Comparison of ENCODE assay signal across 15 cellular contexts in genomic region chr19:3350014-3350663, GRCh38. TPM values are rescaled to one million over a fixed set of nuclear protein-coding genes. Genes with fewer than 3 reads are reported as not detected.
A peak's percentile ranks its signal among the peaks of the same experiment; 100 is the strongest.
DNase-seq lines count a peak whose midpoint lies in the region; ATAC-seq, FAIRE-seq and TF ChIP-seq lines count a peak whose summit lies in the region.
"Had no signal": no experiment of that assay in that cellular context is flagged by ENCODE, and none has a peak within 500 bp of the region (broad histone marks: within the 10 kb centered on the region; RNA-seq: fewer than 3 reads in every experiment).

No MANE protein-coding gene starts in this region.

- intact Hi-C loops in Right ventricle myocardium inferior (cut with DNase I) (no loop called here), left cardiac atrium (cut with DNase I) (no loop called here), left lung (cut with DNase I) (no loop called here)

- ATAC-seq in Right ventricle myocardium inferior (no peak), left cardiac atrium (no peak), left lung (peak; percentile 13), GM18517 (IDR thresholded peaks at IDR 0.05; ENCODE audit: unreplicated experiment) (no peak)

- TF ChIP-seq POLR2A in GM12892 (IDR thresholded peaks at IDR 0.05; ENCODE audit: low read depth, low read length), result no peak

- peaks cover 7 to 14% of the 10 kb centered on the region in 2 donors for H3K4me1 ChIP-seq in left lung
- H3K4me1 ChIP-seq: Caco-2 had no signal

- no peaks in the 10 kb centered on the region for H3K9me3 ChIP-seq in left lung
- H3K9me3 ChIP-seq: Caco-2 had no signal

- DNase-seq in Right ventricle myocardium inferior (ENCODE audit: missing footprints), result peak; percentile 31
- DNase-seq in left cardiac atrium, result no peak
- peak; percentile 42 to 69 for DNase-seq in cardiac fibroblast (ENCODE audit: low read depth in 2 of 2)
- DNase-seq in left lung, result no peak
- no peak for DNase-seq in germinal center (ENCODE audit: low spot score)
- DNase-seq in anterior cingulate cortex (lab: John Stamatoyannopoulos, UW), result no peak
- no peak for DNase-seq in GM12892 (ENCODE audit: insufficient read length)
- DNase-seq: activated B cell treated with CpG ODN at 0.5 μM for 24 hours; activated naive CD4-positive, alpha-beta T cell treated with anti-CD3 and anti-CD28 coated beads, Interleukin-2, amount 50 U/mL, for 16 hours; Caco-2; central memory CD4-positive, alpha-beta T cell; NCI-H2081 had no signal

- no peak for FAIRE-seq in GM12892 (lab: Jason Lieb, UNC)
- FAIRE-seq: H1 had no signal

- H3K4me3 ChIP-seq in cardiac fibroblast (replicated peaks in 1 of 2; ENCODE audit: low read depth in 2 of 2, low read length in 2 of 2) (no peak overlapping the region), left lung (no peak overlapping the region)
- H3K4me3 ChIP-seq: skin epidermis had no signal

- no peaks in the 10 kb centered on the region for H3K27me3 ChIP-seq in left lung

- H3K27ac ChIP-seq in left lung, result no peak overlapping the region
- H3K27ac ChIP-seq: skin epidermis had no signal

- TF ChIP-seq CTCF in cardiac fibroblast (IDR thresholded peaks at IDR 0.05; ENCODE audit: low read depth, low read length) (no peak), left lung (IDR thresholded peaks at IDR 0.05) (no peak)

- no peaks in the 10 kb centered on the region for H3K36me3 ChIP-seq in left lung

RNA-seq across cellular contexts. Expression of gene NFIC, which starts 16.2 kb away (rescaled TPM):
- total RNA-seq in Right ventricle myocardium inferior (164 TPM), left cardiac atrium (100 to 1,000 TPM; 144 to 173 TPM), left lung (100 to 1,000 TPM; 138 to 163 TPM)
- polyA plus RNA-seq in GM12892 (2012; ENCODE audit: missing spikeins), result 3.5 TPM

Comparison
In these comparisons a context has a peak if more than half of its experiments do, and no peak if none do; other contexts are left out.
1. DNase-seq: peak in Right ventricle myocardium inferior (single experiment) and cardiac fibroblast (2 of 2); none in left cardiac atrium (single experiment), left lung (0 of 2), germinal center (single experiment), anterior cingulate cortex (0 of 58) and GM12892 (single experiment).